In the genomic region with DNA sequence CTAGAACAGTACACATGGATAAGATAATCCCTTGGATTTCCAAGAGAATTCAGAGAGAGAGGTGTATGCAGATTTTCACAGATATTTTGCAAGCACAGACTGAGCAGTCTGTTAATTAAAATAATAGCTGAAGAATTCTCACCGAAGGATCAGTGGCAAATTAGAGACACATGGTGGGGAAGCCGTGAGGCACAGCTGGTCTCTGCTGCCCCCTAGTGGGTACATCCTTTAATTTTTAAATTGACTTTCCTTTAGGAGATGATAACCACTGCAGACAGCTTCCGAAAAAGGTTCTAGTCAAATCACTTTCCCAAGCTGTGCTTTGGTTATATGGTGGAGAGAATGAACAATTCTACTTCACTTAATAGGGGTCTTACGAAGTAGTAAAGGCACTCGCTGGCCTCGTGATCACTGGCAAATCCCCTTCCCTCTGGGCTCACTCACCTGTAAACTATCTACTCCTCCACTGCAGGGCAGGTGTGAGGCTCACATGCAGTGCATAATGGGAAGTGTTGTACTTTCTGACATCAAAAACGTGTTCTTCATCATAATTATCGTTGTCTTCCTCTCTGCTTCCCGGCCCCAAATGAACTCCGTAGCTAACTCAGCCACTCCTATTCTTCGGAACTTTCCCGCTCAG, we compare ENCODE assay signal across 9 cellular contexts. TPM values are rescaled to one million over a fixed set of nuclear protein-coding genes. Genes with fewer than 3 reads are reported as not detected.
DNase-seq lines count a peak whose midpoint lies in the region; ATAC-seq, FAIRE-seq and TF ChIP-seq lines count a peak whose summit lies in the region.
"Had no signal": no experiment of that assay in that cellular context is flagged by ENCODE, and none has a peak within 500 bp of the region (broad histone marks: within the 10 kb centered on the region; RNA-seq: fewer than 3 reads in every experiment).

No MANE protein-coding gene starts in this region.

- TF ChIP-seq CTCF in fibroblast of the aortic adventitia (IDR thresholded peaks at IDR 0.05; ENCODE audit: insufficient read depth, low read length) (peak; percentile 72), osteoblast (IDR thresholded peaks at IDR 0.05; ENCODE audit: extremely low read depth, low read depth, low read length) (peak; percentile 83)

- no peak overlapping the region for H2AFZ ChIP-seq in osteoblast (ENCODE audit: low read length)

- no peaks in the 10 kb centered on the region for H3K27me3 ChIP-seq in osteoblast (ENCODE audit: insufficient read depth, low read length)

- H3K4me1 Mint-ChIP-seq in IgD-negative memory B cell: peaks cover 4 to 12% (median 6%) of the 10 kb centered on the region in 3 donors
- no peaks in the 10 kb centered on the region for H3K4me1 Mint-ChIP-seq in activated T-helper 1 cell treated with anti-CD3 and anti-CD28 coated beads, Interleukin-12 subunit alpha, Interleukin-12 subunit beta, Interleukin-2, Interleukin-4 antibody, amounts not matched to agents 30 ng/mL and 10 ng/mL and 1 ng/mL, durations not matched to agents 14 hours and 24 hours and 36 hours (ENCODE audit: low read depth)

- peak; percentile 65 for DNase-seq in ELR (ENCODE audit: low read depth)
- DNase-seq in RKO (ENCODE audit: low spot score): peak; percentile 67
- peak; percentile 28 for DNase-seq in activated T-helper 1 cell treated with anti-CD3 and anti-CD28 coated beads, Interleukin-12 subunit alpha, Interleukin-12 subunit beta, Interleukin-2, Interleukin-4 antibody, amounts not matched to agents 30 ng/mL and 10 ng/mL and 1 ng/mL, durations not matched to agents 14 hours and 24 hours and 36 hours (ENCODE audit: low spot score)
- peak; percentile 78 for DNase-seq in fibroblast of the aortic adventitia (ENCODE audit: low read depth)
- peak; percentile 80 for DNase-seq in osteoblast (ENCODE audit: insufficient read length, low spot score, missing footprints)
- DNase-seq in urothelium cell line (ENCODE audit: low spot score): peak; percentile 62

- no peaks in the 10 kb centered on the region for H3K9me3 Mint-ChIP-seq in IgD-negative memory B cell
- H3K9me3 Mint-ChIP-seq in activated T-helper 1 cell treated with anti-CD3 and anti-CD28 coated beads, Interleukin-12 subunit alpha, Interleukin-12 subunit beta, Interleukin-2, Interleukin-4 antibody, amounts not matched to agents 30 ng/mL and 10 ng/mL and 1 ng/mL, durations not matched to agents 14 hours and 24 hours and 36 hours: peaks cover under 1% of the 10 kb centered on the region
- H3K9me3 Mint-ChIP-seq: dendritic cell treated with granulocyte-macrophage colony-stimulating factor and Interleukin-4, amounts not matched to agents 40 ng/mL and 50 ng/mL, for 4 days had no signal

- intact Hi-C loops in activated T-helper 1 cell treated with anti-CD3 and anti-CD28 coated beads, Interleukin-12 subunit alpha, Interleukin-12 subunit beta, Interleukin-2, Interleukin-4 antibody, amounts not matched to agents 30 ng/mL and 10 ng/mL and 1 ng/mL, durations not matched to agents 14 hours and 24 hours and 36 hours (cut with micrococcal nuclease): loop anchor here (1.0 to 2.0 kb wide), 4 partner anchors 194 to 514 kb away; no protein-coding TSS in a partner anchor

- peaks cover 7% of the 10 kb centered on the region for H4K20me1 ChIP-seq in osteoblast (ENCODE audit: insufficient read depth, low read length)

- no peak overlapping the region for H3K4me2 ChIP-seq in osteoblast (ENCODE audit: insufficient read depth, low read length)

- no peak for ATAC-seq in HG03196 (IDR thresholded peaks at IDR 0.05; ENCODE audit: unreplicated experiment)

- H3K27me3 Mint-ChIP-seq in IgD-negative memory B cell: no peaks in the 10 kb centered on the region
- H3K27me3 Mint-ChIP-seq in activated T-helper 1 cell treated with anti-CD3 and anti-CD28 coated beads, Interleukin-12 subunit alpha, Interleukin-12 subunit beta, Interleukin-2, Interleukin-4 antibody, amounts not matched to agents 30 ng/mL and 10 ng/mL and 1 ng/mL, durations not matched to agents 14 hours and 24 hours and 36 hours (ENCODE audit: insufficient read depth): no peaks in the 10 kb centered on the region
- H3K27me3 Mint-ChIP-seq: dendritic cell treated with granulocyte-macrophage colony-stimulating factor and Interleukin-4, amounts not matched to agents 40 ng/mL and 50 ng/mL, for 4 days had no signal

- H3K4me1 ChIP-seq in osteoblast (ENCODE audit: insufficient read depth, low read length): peaks cover 3% of the 10 kb centered on the region

- peaks cover 4% of the 10 kb centered on the region for H3K36me3 ChIP-seq in osteoblast (ENCODE audit: insufficient read depth, low read length)

- H3K27ac Mint-ChIP-seq in IgD-negative memory B cell: peak overlapping the region in 2 of 3 donors; percentile 25 to 64
- H3K27ac Mint-ChIP-seq in activated T-helper 1 cell treated with anti-CD3 and anti-CD28 coated beads, Interleukin-12 subunit alpha, Interleukin-12 subunit beta, Interleukin-2, Interleukin-4 antibody, amounts not matched to agents 30 ng/mL and 10 ng/mL and 1 ng/mL, durations not matched to agents 14 hours and 24 hours and 36 hours: no peak overlapping the region
- H3K27ac Mint-ChIP-seq: dendritic cell treated with granulocyte-macrophage colony-stimulating factor and Interleukin-4, amounts not matched to agents 40 ng/mL and 50 ng/mL, for 4 days had no signal

- H3K4me3 Mint-ChIP-seq in IgD-negative memory B cell: no peak overlapping the region
- H3K4me3 Mint-ChIP-seq in activated T-helper 1 cell treated with anti-CD3 and anti-CD28 coated beads, Interleukin-12 subunit alpha, Interleukin-12 subunit beta, Interleukin-2, Interleukin-4 antibody, amounts not matched to agents 30 ng/mL and 10 ng/mL and 1 ng/mL, durations not matched to agents 14 hours and 24 hours and 36 hours: no peak overlapping the region
- H3K4me3 Mint-ChIP-seq: dendritic cell treated with granulocyte-macrophage colony-stimulating factor and Interleukin-4, amounts not matched to agents 40 ng/mL and 50 ng/mL, for 4 days had no signal

- H3K36me3 Mint-ChIP-seq in IgD-negative memory B cell: no peaks in the 10 kb centered on the region
- peaks cover 12% of the 10 kb centered on the region for H3K36me3 Mint-ChIP-seq in activated T-helper 1 cell treated with anti-CD3 and anti-CD28 coated beads, Interleukin-12 subunit alpha, Interleukin-12 subunit beta, Interleukin-2, Interleukin-4 antibody, amounts not matched to agents 30 ng/mL and 10 ng/mL and 1 ng/mL, durations not matched to agents 14 hours and 24 hours and 36 hours (ENCODE audit: low read depth)

- no peak overlapping the region for H3K27ac ChIP-seq in osteoblast (ENCODE audit: low read depth, low read length)

- H3K9me3 ChIP-seq in osteoblast (ENCODE audit: low read depth, low read length): no peaks in the 10 kb centered on the region

- peaks cover 6% of the 10 kb centered on the region for H3K79me2 ChIP-seq in osteoblast (ENCODE audit: insufficient read depth, low read length)

- peak; percentile 13 for FAIRE-seq in urothelium cell line (lab: Jason Lieb, UNC)

- H3K4me3 ChIP-seq in fibroblast of the aortic adventitia (ENCODE audit: low read depth, low read length) (no peak overlapping the region), osteoblast (ENCODE audit: insufficient read depth, low read length) (no peak overlapping the region)

RNA-seq across cellular contexts. Expression of gene MESD, which starts 19.5 kb away (rescaled TPM):
- 21.9 TPM for polyA plus RNA-seq in IgD-negative memory B cell
- 29.5 and 30.2 TPM in 2 replicates for total RNA-seq in activated T-helper 1 cell treated with anti-CD3 and anti-CD28 coated beads, Interleukin-12 subunit alpha, Interleukin-12 subunit beta, Interleukin-2, Interleukin-4 antibody, amounts not matched to agents 30 ng/mL and 10 ng/mL and 1 ng/mL, durations not matched to agents 14 hours and 24 hours and 36 hours
- total RNA-seq in fibroblast of the aortic adventitia (ENCODE audit: low replicate concordance) (18.9 and 25.8 TPM in 2 replicates), osteoblast (16.6 and 18.6 TPM in 2 replicates)

RNA-seq across cellular contexts. Expression of gene TLNRD1, which starts 30.6 kb away (rescaled TPM):
- polyA plus RNA-seq in IgD-negative memory B cell: 4.6 TPM
- total RNA-seq in activated T-helper 1 cell treated with anti-CD3 and anti-CD28 coated beads, Interleukin-12 subunit alpha, Interleukin-12 subunit beta, Interleukin-2, Interleukin-4 antibody, amounts not matched to agents 30 ng/mL and 10 ng/mL and 1 ng/mL, durations not matched to agents 14 hours and 24 hours and 36 hours: 30.2 and 30.8 TPM in 2 replicates
- total RNA-seq in fibroblast of the aortic adventitia (ENCODE audit: low replicate concordance) (9.3 and 10.5 TPM in 2 replicates), osteoblast (7.1 and 7.6 TPM in 2 replicates)

Comparison
In these comparisons a context has a peak if more than half of its experiments do, and no peak if none do; other contexts are left out.
1. DNase-seq: peak in every context shown above with its lines; median percentile 80 in osteoblast; 78 in fibroblast of the aortic adventitia; 67 in RKO; 65 in ELR; 62 in urothelium cell line; 28 in activated T-helper 1 cell treated with anti-CD3 and anti-CD28 coated beads, Interleukin-12 subunit alpha, Interleukin-12 subunit beta, Interleukin-2, Interleukin-4 antibody, amounts not matched to agents 30 ng/mL and 10 ng/mL and 1 ng/mL, durations not matched to agents 14 hours and 24 hours and 36 hours.